11 cellular contexts compared by ENCODE assay signal in the genomic region with DNA sequence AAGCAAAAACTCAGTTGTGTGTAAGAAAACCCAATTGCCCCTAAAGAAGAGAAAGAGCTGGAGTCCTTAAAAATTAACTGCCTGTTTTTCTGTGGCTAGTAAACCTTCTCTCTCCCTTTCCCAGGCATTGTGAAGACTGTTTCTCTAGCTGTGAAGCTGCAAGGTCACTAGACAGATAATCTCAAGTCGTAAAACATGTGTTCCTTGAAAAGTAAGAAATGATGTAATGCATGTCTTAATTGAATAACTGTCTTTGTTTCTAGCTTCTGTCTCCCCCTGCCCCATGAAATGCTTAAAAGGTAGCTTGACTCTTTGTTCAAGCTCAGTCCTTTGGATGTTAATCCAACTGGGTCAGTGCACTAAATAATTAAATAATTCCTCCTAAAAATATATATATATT. TPM values are rescaled to one million over a fixed set of nuclear protein-coding genes. Genes with fewer than 3 reads are reported as not detected.
"Had no signal": no experiment of that assay in that cellular context is flagged by ENCODE, and none has a peak within 500 bp of the region (broad histone marks: within the 10 kb centered on the region; RNA-seq: fewer than 3 reads in every experiment).

No MANE protein-coding gene starts in this region.

- H3K9ac ChIP-seq: KMS-11 had no signal

- ATAC-seq: GM23338 had no signal

- H3K4me3 Mint-ChIP-seq: GM23338, H9, HFFc6 had no signal

- H3K27ac Mint-ChIP-seq: GM23338, H9, HFFc6 had no signal

- H3K27ac ChIP-seq: HL-60, KMS-11 had no signal

- FAIRE-seq: H1, H54 had no signal

- H3K4me3 ChIP-seq: GM23338 had no signal

- H3K9me3 Mint-ChIP-seq: GM23338, H9, HFFc6 had no signal

- H3K4me2 ChIP-seq: GM23338, KMS-11 had no signal

- DNase-seq: H9, HCEC 1CT, HFFc6, IMR-90, KBM-7 had no signal

- H2AFZ ChIP-seq: GM23338 had no signal

RNA-seq across cellular contexts. Expression of gene FAM181B, which starts 29.5 kb away (rescaled TPM):
- total RNA-seq: HFFc6, HT1080, IMR-90 had no signal
- polyA plus RNA-seq: IMR-90 had no signal
